8 cellular contexts compared by ENCODE assay signal in genomic region chr5:7815757-7816534, GRCh38. TPM values are rescaled to one million over a fixed set of nuclear protein-coding genes. Genes with fewer than 3 reads are reported as not detected.
DNase-seq lines count a peak whose midpoint lies in the region; ATAC-seq, FAIRE-seq and TF ChIP-seq lines count a peak whose summit lies in the region.

No MANE protein-coding gene starts in this region.

- no peaks in the 10 kb centered on the region for H3K36me3 Mint-ChIP-seq in activated T-helper 17 cell treated with anti-CD3 and anti-CD28 coated beads, Interleukin-2, amount 50 U/mL, for 72 hours (ENCODE audit: low read depth)

- no peak overlapping the region for H3K4me3 Mint-ChIP-seq in activated T-helper 17 cell treated with anti-CD3 and anti-CD28 coated beads, Interleukin-2, amount 50 U/mL, for 72 hours

- H3K4me1 ChIP-seq in osteoblast (ENCODE audit: insufficient read depth, low read length) (no peaks in the 10 kb centered on the region), thoracic aorta (ENCODE audit: control insufficient read depth in 1 of 2, low read depth in 2 of 2) (no peaks in the 10 kb centered on the region)

- ATAC-seq in GM21360 (IDR thresholded peaks at IDR 0.05; ENCODE audit: unreplicated experiment) (peak; percentile 88), thoracic aorta (ENCODE audit: insufficient number of reproducible peaks, low FRiP score, low read depth) (peak; percentile 58)
- ATAC-seq in activated T-helper 17 cell treated with anti-CD3 and anti-CD28 coated beads, Interleukin-2, amount 50 U/mL, for 72 hours (replicated peaks) = peak; percentile 82

- H3K27me3 Mint-ChIP-seq in activated T-helper 17 cell treated with anti-CD3 and anti-CD28 coated beads, Interleukin-2, amount 50 U/mL, for 72 hours = peaks cover 36% of the 10 kb centered on the region

- peak; percentile 94 for TF ChIP-seq CTCF in osteoblast (IDR thresholded peaks at IDR 0.05; ENCODE audit: extremely low read depth, low read depth, low read length)
- peak; percentile 90 for TF ChIP-seq CTCF in thoracic aorta (IDR thresholded peaks at IDR 0.05)

- no peak for FAIRE-seq in RCC 7860 (lab: Jason Lieb, UNC)
- no peak for FAIRE-seq in frontal cortex (lab: Jason Lieb, UNC)

- H3K9me3 Mint-ChIP-seq in activated T-helper 17 cell treated with anti-CD3 and anti-CD28 coated beads, Interleukin-2, amount 50 U/mL, for 72 hours = no peaks in the 10 kb centered on the region

- peak overlapping the region; percentile 92 for H2AFZ ChIP-seq in osteoblast (ENCODE audit: low read length)

- no peaks in the 10 kb centered on the region for H3K79me2 ChIP-seq in osteoblast (ENCODE audit: insufficient read depth, low read length)

- no peaks in the 10 kb centered on the region for H3K9me3 ChIP-seq in osteoblast (ENCODE audit: low read depth, low read length)
- no peaks in the 10 kb centered on the region for H3K9me3 ChIP-seq in thoracic aorta

- H4K20me1 ChIP-seq in osteoblast (ENCODE audit: insufficient read depth, low read length) = no peaks in the 10 kb centered on the region

- H3K27ac ChIP-seq in osteoblast (ENCODE audit: low read depth, low read length) (no peak overlapping the region), thoracic aorta (no peak overlapping the region)

- H3K4me1 Mint-ChIP-seq in activated T-helper 17 cell treated with anti-CD3 and anti-CD28 coated beads, Interleukin-2, amount 50 U/mL, for 72 hours = no peaks in the 10 kb centered on the region

- H3K4me3 ChIP-seq in osteoblast (ENCODE audit: insufficient read depth, low read length) (no peak overlapping the region), thoracic aorta (peak overlapping the region; percentile 54)

- H3K36me3 ChIP-seq in osteoblast (ENCODE audit: insufficient read depth, low read length) (no peaks in the 10 kb centered on the region), thoracic aorta (no peaks in the 10 kb centered on the region)

- DNase-seq in Caki2 (ENCODE audit: low read depth) = peak; percentile 62
- peak; percentile 78 for DNase-seq in HK-2 (ENCODE audit: unreplicated experiment)
- peak; percentile 61 for DNase-seq in RCC 7860 (ENCODE audit: low spot score)
- peak; percentile 44 to 68 for DNase-seq in frontal cortex (ENCODE audit: low spot score in 2 of 2)
- DNase-seq in osteoblast (ENCODE audit: insufficient read length, low spot score, missing footprints) = peak; percentile 92
- DNase-seq in thoracic aorta (ENCODE audit: low spot score) = peak; percentile 56

- in situ Hi-C loops in Caki2 (cut with HindIII; ENCODE audit: low pct_unique_long_range_greater_than_20kb, low sequenced_read_pairs) = no loop called here

- peak overlapping the region; percentile 65 for H3K4me2 ChIP-seq in osteoblast (ENCODE audit: insufficient read depth, low read length)

- H3K27me3 ChIP-seq in osteoblast (ENCODE audit: insufficient read depth, low read length) = no peaks in the 10 kb centered on the region
- no peaks in the 10 kb centered on the region for H3K27me3 ChIP-seq in thoracic aorta (replicated peaks; ENCODE audit: insufficient read depth)

- H3K27ac Mint-ChIP-seq in activated T-helper 17 cell treated with anti-CD3 and anti-CD28 coated beads, Interleukin-2, amount 50 U/mL, for 72 hours = no peak overlapping the region

RNA-seq across cellular contexts. Expression of gene CFAP90, which starts 35.0 kb away (rescaled TPM):
- 0.41 and 5.1 TPM in 2 replicates for total RNA-seq in Caki2 (2014; rRNA removed; shearing (Covaris generic); ENCODE audit: low replicate concordance)
- not detected for total RNA-seq in activated T-helper 17 cell treated with anti-CD3 and anti-CD28 coated beads, Interleukin-2, amount 50 U/mL, for 72 hours
- 4.5 TPM for total RNA-seq in frontal cortex
- 0.59 and 1.1 TPM in 2 replicates for total RNA-seq in osteoblast
- not detected for total RNA-seq in thoracic aorta

RNA-seq across cellular contexts. Expression of gene FASTKD3, which starts 52.9 kb away (rescaled TPM):
- 5.1 and 10.2 TPM in 2 replicates for total RNA-seq in Caki2 (2014; rRNA removed; shearing (Covaris generic); ENCODE audit: low replicate concordance)
- 10 to 100 TPM in 1 of 2 donors, 1 to 10 TPM in 1; 7.9 to 13.4 TPM for total RNA-seq in activated T-helper 17 cell treated with anti-CD3 and anti-CD28 coated beads, Interleukin-2, amount 50 U/mL, for 72 hours
- total RNA-seq in frontal cortex = 18.8 TPM
- 10.9 and 13.6 TPM in 2 replicates for total RNA-seq in osteoblast
- total RNA-seq in thoracic aorta = 10 to 100 TPM in 1 of 2 donors, 1 to 10 TPM in 1; 7.3 to 13.1 TPM

RNA-seq across cellular contexts. Expression of gene MTRR, which starts 53.0 kb away (rescaled TPM):
- total RNA-seq in Caki2 (2014; rRNA removed; shearing (Covaris generic); ENCODE audit: low replicate concordance) = 22.8 and 32.3 TPM in 2 replicates
- 10 to 100 TPM; 27.5 to 62.6 TPM for total RNA-seq in activated T-helper 17 cell treated with anti-CD3 and anti-CD28 coated beads, Interleukin-2, amount 50 U/mL, for 72 hours
- 18.3 TPM for total RNA-seq in frontal cortex
- 36.2 and 36.6 TPM in 2 replicates for total RNA-seq in osteoblast
- total RNA-seq in thoracic aorta = 10 to 100 TPM; 30.5 to 51.9 TPM
